ENCODE assay signal across 24 cellular contexts in genomic region chr16:62540496-62540895, GRCh38.
"Had no signal": no experiment of that assay in that cellular context is flagged by ENCODE, and none has a peak within 500 bp of the region (broad histone marks: within the 10 kb centered on the region; RNA-seq: fewer than 3 reads in every experiment).

No MANE protein-coding gene starts in this region.

- H3K4me1 Mint-ChIP-seq: activated naive CD8-positive, alpha-beta T cell treated with anti-CD3 and anti-CD28 coated beads, Interleukin-2, amount 10 ng/mL, durations not matched to agents 7 days and 5 days; central memory CD8-positive, alpha-beta T cell had no signal

- H3K4me3 Mint-ChIP-seq: activated CD8-positive, alpha-beta T cell treated with anti-CD3 and anti-CD28 coated beads, Interleukin-2, amount 10 ng/mL, durations not matched to agents 7 days and 5 days; activated naive CD8-positive, alpha-beta T cell treated with anti-CD3 and anti-CD28 coated beads, Interleukin-2, amount 10 ng/mL, durations not matched to agents 7 days and 5 days; central memory CD8-positive, alpha-beta T cell; T-helper 2 cell treated with Interferon-gamma antibody and Interleukin-4, amounts not matched to agents 5 μg/mL and 100 μg/mL, for 36 hours had no signal

- H3K4me3 ChIP-seq: body of pancreas, K562, PC-9 had no signal

- ATAC-seq: activated CD4-positive, CD25-positive, alpha-beta regulatory T cell treated with anti-CD3 and anti-CD28 coated beads, Interleukin-2, amount 50 U/mL, for 24 hours; activated CD8-positive, alpha-beta T cell treated with anti-CD3 and anti-CD28 coated beads, Interleukin-2, amount 10 ng/mL, durations not matched to agents 7 days and 5 days; body of pancreas; K562 had no signal

- H3K27me3 Mint-ChIP-seq: activated naive CD8-positive, alpha-beta T cell treated with anti-CD3 and anti-CD28 coated beads, Interleukin-2, amount 10 ng/mL, durations not matched to agents 7 days and 5 days; central memory CD8-positive, alpha-beta T cell had no signal

- H3K36me3 Mint-ChIP-seq: activated naive CD8-positive, alpha-beta T cell treated with anti-CD3 and anti-CD28 coated beads, Interleukin-2, amount 10 ng/mL, durations not matched to agents 7 days and 5 days had no signal

- H3K27ac Mint-ChIP-seq: activated CD8-positive, alpha-beta T cell treated with anti-CD3 and anti-CD28 coated beads, Interleukin-2, amount 10 ng/mL, durations not matched to agents 7 days and 5 days; activated naive CD8-positive, alpha-beta T cell treated with anti-CD3 and anti-CD28 coated beads, Interleukin-2, amount 10 ng/mL, durations not matched to agents 7 days and 5 days; T-helper 2 cell treated with Interferon-gamma antibody and Interleukin-4, amounts not matched to agents 5 μg/mL and 100 μg/mL, for 36 hours had no signal

- DNase-seq: activated CD4-positive, alpha-beta T cell treated with anti-CD3 and anti-CD28 coated beads for 4 hours; activated CD4-positive, alpha-beta T cell treated with anti-CD3 and anti-CD28 coated beads, Interleukin-2, amount 50 U/mL, for 4 hours; activated CD8-positive, alpha-beta memory T cell treated with anti-CD3 and anti-CD28 coated beads, Interleukin-2, amount 50 U/mL, for 48 hours; activated CD8-positive, alpha-beta T cell treated with anti-CD3 and anti-CD28 coated beads, Interleukin-2, amount 10 ng/mL, durations not matched to agents 7 days and 5 days; activated naive CD4-positive, alpha-beta T cell treated with anti-CD3 and anti-CD28 coated beads, Interleukin-2, amount 50 U/mL, for 16 hours; activated naive CD8-positive, alpha-beta T cell treated with anti-CD3 and anti-CD28 coated beads, Interleukin-2, amount 10 ng/mL, durations not matched to agents 7 days and 5 days; activated T-cell treated with anti-CD3 and anti-CD28 coated beads, Interleukin-2, amount 50 U/mL, for 1 hour; aorta; body of pancreas; Kasumi-1; NCI-H1105 treated with DMSO at 0.1 percent for 48 hours; NCI-H1436 treated with DMSO at 0.1 percent for 48 hours; NCI-H187; NCI-H2081; NCI-H2171 treated with DMSO at 0.1 percent for 48 hours; NCI-H226; NCI-H510A; NCI-H526 treated with DMSO at 0.1 percent for 48 hours; PC-9; SHP77 treated with DMSO at 0.1 percent for 48 hours had no signal
